In genomic region chr5:92942762-92943161, GRCh38 we compare ENCODE assay signal across 1 cellular context.
TF ChIP-seq lines count a peak whose summit lies in the region.

No MANE protein-coding gene starts in this region.

TF ChIP-seq in HepG2, 621 proteins besides CTCF, POLR2A, EP300 and RAD21 (continued from another document):
- TF ChIP-seq HOXA7 (CRISPR knock-in tag; IDR thresholded peaks at IDR 0.05) (no peak), ZNF629 (CRISPR knock-in tag; conservative IDR thresholded peaks at IDR 0.05) (no peak)
